Comparison of ENCODE assay signal across 10 cellular contexts in genomic region chr18:5600376-5601071, GRCh38. TPM values are rescaled to one million over a fixed set of nuclear protein-coding genes. Genes with fewer than 3 reads are reported as not detected.
DNase-seq lines count a peak whose midpoint lies in the region; ATAC-seq and TF ChIP-seq lines count a peak whose summit lies in the region.
"Had no signal": no experiment of that assay in that cellular context is flagged by ENCODE, and none has a peak within 500 bp of the region (broad histone marks: within the 10 kb centered on the region; RNA-seq: fewer than 3 reads in every experiment).

No MANE protein-coding gene starts in this region.

- TF ChIP-seq CTCF in endodermal cell (conservative IDR thresholded peaks at IDR 0.05) = peak; percentile 75

- WGBS in endodermal cell (ENCODE audit: insufficient coverage in 1 of 2, insufficient read length in 1 of 2), 2 experiments = 50% methylated on average over 4 of the region's 4 CpGs; no CpG with 5 or more reads in 1 of the 2 experiments

- no peaks in the 10 kb centered on the region for H3K9me3 Mint-ChIP-seq in endodermal cell
- peaks cover 0 to under 1% (median 0%) of the 10 kb centered on the region in 8 donors for H3K9me3 Mint-ChIP-seq in CD4-positive, alpha-beta memory T cell

- H3K4me3 Mint-ChIP-seq in endodermal cell = no peak overlapping the region
- no peak overlapping the region for H3K4me3 Mint-ChIP-seq in CD4-positive, alpha-beta memory T cell
- H3K4me3 Mint-ChIP-seq: CD8-positive, alpha-beta memory T cell had no signal

- H3K27me3 Mint-ChIP-seq in endodermal cell (ENCODE audit: insufficient read depth) = no peaks in the 10 kb centered on the region
- H3K27me3 Mint-ChIP-seq in CD4-positive, alpha-beta memory T cell = peaks cover 0 to 2% of the 10 kb centered on the region in 2 donors

- no peaks in the 10 kb centered on the region for H3K36me3 ChIP-seq in endodermal cell (ENCODE audit: control insufficient read depth, insufficient read depth, low read length)
- no peaks in the 10 kb centered on the region for H3K36me3 ChIP-seq in CD4-positive, alpha-beta memory T cell (ENCODE audit: insufficient read depth, low read length)
- H3K36me3 ChIP-seq: thoracic aorta had no signal

- CTCF ChIA-PET in CD4-positive, alpha-beta memory T cell (lab: Charles Lee; ENCODE audit: partially characterized antibody) = no interaction called here

- intact Hi-C loops in CD4-positive, alpha-beta memory T cell (cut with micrococcal nuclease) = no loop called here

- H3K9me3 ChIP-seq in endodermal cell (ENCODE audit: control insufficient read depth, low read length) = no peaks in the 10 kb centered on the region
- no peaks in the 10 kb centered on the region for H3K9me3 ChIP-seq in CD4-positive, alpha-beta memory T cell (ENCODE audit: control insufficient read depth in 1 of 2, low read length in 2 of 2)
- H3K9me3 ChIP-seq: thoracic aorta had no signal

- peaks cover 31% of the 10 kb centered on the region for H3K4me1 Mint-ChIP-seq in endodermal cell
- no peaks in the 10 kb centered on the region for H3K4me1 Mint-ChIP-seq in CD4-positive, alpha-beta memory T cell
- H3K4me1 Mint-ChIP-seq: CD8-positive, alpha-beta memory T cell had no signal

- H3K4me1 ChIP-seq in endodermal cell (ENCODE audit: control insufficient read depth, insufficient read depth, low read length) = peaks cover 4% of the 10 kb centered on the region
- no peaks in the 10 kb centered on the region for H3K4me1 ChIP-seq in CD4-positive, alpha-beta memory T cell (ENCODE audit: insufficient read depth, low read length)

- H3K36me3 Mint-ChIP-seq in endodermal cell (ENCODE audit: low read depth) = peaks cover 2% of the 10 kb centered on the region
- no peaks in the 10 kb centered on the region for H3K36me3 Mint-ChIP-seq in CD4-positive, alpha-beta memory T cell
- H3K36me3 Mint-ChIP-seq: CD8-positive, alpha-beta memory T cell had no signal

- H3K9ac ChIP-seq in endodermal cell (ENCODE audit: extremely low read depth, low read length, poor library complexity, severe bottlenecking) = no peak overlapping the region

- no peak for ATAC-seq in HG03342 (IDR thresholded peaks at IDR 0.05; ENCODE audit: unreplicated experiment)

- DNase-seq in NCI-H2107 treated with DMSO at 0.1 percent for 48 hours (lab: John Stamatoyannopoulos, UW; ENCODE audit: unreplicated experiment) (peak; percentile 17), NCI-H2107 (lab: John Stamatoyannopoulos, UW) (no peak), NCI-H524 treated with DMSO at 0.1 percent for 48 hours (lab: John Stamatoyannopoulos, UW) (peak; percentile 34), endodermal cell (no peak), renal cortical epithelial cell (ENCODE audit: low read depth) (peak; percentile 26)
- DNase-seq in CD4-positive, alpha-beta memory T cell = no peak
- no peak for DNase-seq in activated CD4-positive, alpha-beta T cell treated with anti-CD3 and anti-CD28 coated beads for 4 hours
- DNase-seq: CD8-positive, alpha-beta memory T cell had no signal

- no peaks in the 10 kb centered on the region for H3K27me3 ChIP-seq in endodermal cell (ENCODE audit: control insufficient read depth, insufficient read depth, low read length, poor library complexity, severe bottlenecking)
- no peaks in the 10 kb centered on the region for H3K27me3 ChIP-seq in CD4-positive, alpha-beta memory T cell (ENCODE audit: insufficient read depth, low read length)

- POLR2A ChIA-PET in CD4-positive, alpha-beta memory T cell (lab: Charles Lee; ENCODE audit: partially characterized antibody) = no interaction called here

- no peak overlapping the region for H3K27ac Mint-ChIP-seq in endodermal cell
- no peak overlapping the region for H3K27ac Mint-ChIP-seq in CD4-positive, alpha-beta memory T cell
- H3K27ac Mint-ChIP-seq: CD8-positive, alpha-beta memory T cell had no signal

- no peak overlapping the region for H3K4me3 ChIP-seq in endodermal cell (ENCODE audit: low read length)
- H3K4me3 ChIP-seq in CD4-positive, alpha-beta memory T cell (ENCODE audit: low read length in 2 of 2) = no peak overlapping the region
- H3K4me3 ChIP-seq: thoracic aorta had no signal

- H3K27ac ChIP-seq in endodermal cell (ENCODE audit: low read depth, low read length) = no peak overlapping the region
- H3K27ac ChIP-seq in CD4-positive, alpha-beta memory T cell (ENCODE audit: low read depth, low read length) = no peak overlapping the region
- H3K27ac ChIP-seq: thoracic aorta had no signal

RNA-seq across cellular contexts. Expression of gene EPB41L3, which starts 56.7 kb away (rescaled TPM):
- total RNA-seq in endodermal cell = 10 to 100 TPM; 49.3 to 51.6 TPM
- polyA plus RNA-seq in endodermal cell (2013, experiment 1 of 2) = 31.1 TPM
- 25.7 TPM for polyA plus RNA-seq in endodermal cell (2013, experiment 2 of 2)
- total RNA-seq in renal cortical epithelial cell = 40.8 and 54.0 TPM in 2 replicates
- 1 to 10 TPM; 3.2 to 3.3 TPM for total RNA-seq in CD4-positive, alpha-beta memory T cell
- polyA plus RNA-seq in CD4-positive, alpha-beta memory T cell = under 1 TPM in 1 of 2 donors, not detected in 1; 0.89 TPM
- polyA plus RNA-seq: CD8-positive, alpha-beta memory T cell had no signal

Comparison
In these comparisons a context has a peak if more than half of its experiments do, and no peak if none do; other contexts are left out.
1. DNase-seq: peak in NCI-H2107 treated with DMSO at 0.1 percent for 48 hours (single experiment), NCI-H524 treated with DMSO at 0.1 percent for 48 hours (single experiment) and renal cortical epithelial cell (single experiment); none in NCI-H2107 (single experiment), endodermal cell (single experiment), CD4-positive, alpha-beta memory T cell (0 of 5) and activated CD4-positive, alpha-beta T cell treated with anti-CD3 and anti-CD28 coated beads for 4 hours (0 of 2).